ENCODE assay signal across 8 cellular contexts in the genomic region with DNA sequence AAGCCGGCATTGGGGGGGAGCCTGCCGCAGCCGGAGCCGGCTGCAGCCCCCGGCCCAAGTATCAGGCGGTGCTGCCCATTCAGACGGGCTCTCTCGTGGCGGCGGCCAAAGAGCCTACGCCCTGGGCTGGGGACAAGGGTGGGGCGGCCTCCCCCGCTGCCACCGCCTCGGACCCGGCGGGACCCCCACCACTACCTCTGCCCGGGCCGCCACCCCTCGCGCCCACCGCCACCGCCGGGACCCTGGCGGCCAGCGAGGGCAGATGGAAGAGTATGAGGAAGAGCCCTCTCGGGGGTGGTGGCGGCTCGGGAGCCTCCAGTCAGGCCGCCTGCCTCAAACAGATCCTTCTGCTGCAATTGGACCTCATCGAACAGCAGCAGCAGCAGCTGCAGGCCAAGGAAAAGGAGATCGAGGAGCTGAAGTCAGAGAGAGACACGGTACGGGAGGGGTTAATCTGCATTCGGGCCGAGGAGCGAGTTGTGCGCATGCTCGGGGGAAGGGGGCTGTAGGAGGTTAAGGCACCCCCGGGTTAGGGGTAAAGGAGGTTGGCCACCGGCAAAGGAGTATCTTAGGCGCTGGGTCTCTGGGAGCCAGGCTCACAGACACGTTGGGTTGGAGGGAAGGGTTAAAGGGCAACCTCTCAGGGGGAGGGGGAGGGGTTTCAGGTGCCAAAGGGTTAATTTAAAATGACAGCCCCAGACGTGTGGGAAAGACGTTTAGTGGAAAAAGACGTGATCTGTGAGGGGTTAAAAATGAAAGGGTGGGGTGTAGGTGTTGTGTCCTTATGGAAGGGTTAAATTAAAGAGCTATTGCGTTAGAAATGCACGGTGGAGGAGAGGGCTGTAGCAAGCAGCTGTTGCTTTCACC. TPM values are rescaled to one million over a fixed set of nuclear protein-coding genes. Genes with fewer than 3 reads are reported as not detected.
DNase-seq lines count a peak whose midpoint lies in the region; ATAC-seq and TF ChIP-seq lines count a peak whose summit lies in the region.

No MANE protein-coding gene starts in this region.

- WGBS in aorta, 2 donors, result 0 to 1% methylated on average over 38 to 48 of the region's 48 CpGs

- no peaks in the 10 kb centered on the region for H3K27me3 Mint-ChIP-seq in activated T-helper 2 cell treated with anti-CD3 and anti-CD28 coated beads, Interferon-gamma antibody, Interleukin-2, Interleukin-4, amounts not matched to agents 10 μg/mL and 5 μg/mL and 100 μg/mL, durations not matched to agents 14 hours and 24 hours and 36 hours (ENCODE audit: low read depth)
- H3K27me3 Mint-ChIP-seq in neural crest cell (ENCODE audit: low read depth), result no peaks in the 10 kb centered on the region

- H3K9me3 ChIP-seq in aorta (ENCODE audit: control insufficient read depth, low read length), result no peaks in the 10 kb centered on the region

- peaks cover 44% of the 10 kb centered on the region for H3K36me3 Mint-ChIP-seq in activated T-helper 2 cell treated with anti-CD3 and anti-CD28 coated beads, Interferon-gamma antibody, Interleukin-2, Interleukin-4, amounts not matched to agents 10 μg/mL and 5 μg/mL and 100 μg/mL, durations not matched to agents 14 hours and 24 hours and 36 hours (ENCODE audit: low read depth)
- peaks cover 10% of the 10 kb centered on the region for H3K36me3 Mint-ChIP-seq in neural crest cell (ENCODE audit: low read depth)

- peak overlapping the region; percentile 96 for H3K4me3 Mint-ChIP-seq in activated T-helper 2 cell treated with anti-CD3 and anti-CD28 coated beads, Interferon-gamma antibody, Interleukin-2, Interleukin-4, amounts not matched to agents 10 μg/mL and 5 μg/mL and 100 μg/mL, durations not matched to agents 14 hours and 24 hours and 36 hours (ENCODE audit: low read depth)
- peak overlapping the region; percentile 93 for H3K4me3 Mint-ChIP-seq in neural crest cell

- no peaks in the 10 kb centered on the region for H3K9me3 Mint-ChIP-seq in activated T-helper 2 cell treated with anti-CD3 and anti-CD28 coated beads, Interferon-gamma antibody, Interleukin-2, Interleukin-4, amounts not matched to agents 10 μg/mL and 5 μg/mL and 100 μg/mL, durations not matched to agents 14 hours and 24 hours and 36 hours
- H3K9me3 Mint-ChIP-seq in neural crest cell, result no peaks in the 10 kb centered on the region

- peak; percentile 7 for ATAC-seq in HG03097 (IDR thresholded peaks at IDR 0.05; ENCODE audit: low FRiP score, unreplicated experiment)
- ATAC-seq in aorta (ENCODE audit: low FRiP score), result peak; percentile 52

- H3K4me3 ChIP-seq in fibroblast of pulmonary artery (replicated peaks; ENCODE audit: low read depth, low read length) (peak overlapping the region; percentile 98), aorta (ENCODE audit: low read length in 2 of 2) (peak overlapping the region; percentile 62 to 100)

- H3K27ac ChIP-seq in aorta (ENCODE audit: low read depth in 1 of 2, low read length in 2 of 2), result peak overlapping the region; percentile 45 to 46

- no peaks in the 10 kb centered on the region for H3K27me3 ChIP-seq in aorta (ENCODE audit: control insufficient read depth in 1 of 2, insufficient read depth in 2 of 2, low read length in 1 of 2)

- peaks cover 32% of the 10 kb centered on the region for H3K4me1 Mint-ChIP-seq in activated T-helper 2 cell treated with anti-CD3 and anti-CD28 coated beads, Interferon-gamma antibody, Interleukin-2, Interleukin-4, amounts not matched to agents 10 μg/mL and 5 μg/mL and 100 μg/mL, durations not matched to agents 14 hours and 24 hours and 36 hours (ENCODE audit: low read depth)
- H3K4me1 Mint-ChIP-seq in neural crest cell, result peaks cover 36% of the 10 kb centered on the region

- peaks cover 0 to 3% of the 10 kb centered on the region in 2 donors for H3K4me1 ChIP-seq in aorta (ENCODE audit: control insufficient read depth in 1 of 2, insufficient read depth in 2 of 2, low read length in 2 of 2)

- no peak for TF ChIP-seq CTCF in fibroblast of pulmonary artery (IDR thresholded peaks at IDR 0.05; ENCODE audit: low read length, missing control alignments)
- peak; percentile 35 for TF ChIP-seq CTCF in neural crest cell (conservative IDR thresholded peaks at IDR 0.05)

- intact Hi-C loops in activated T-helper 2 cell treated with anti-CD3 and anti-CD28 coated beads, Interferon-gamma antibody, Interleukin-2, Interleukin-4, amounts not matched to agents 10 μg/mL and 5 μg/mL and 100 μg/mL, durations not matched to agents 14 hours and 24 hours and 36 hours (cut with micrococcal nuclease), result loop anchor here (1.0 kb wide), 1 partner anchor 17 kb away; a partner anchor contains a TSS
- intact Hi-C loops in aorta (cut with DNase I), result loop anchor here in 1 of 2 donors (2.0 kb wide), 1 partner anchor 16 kb away; no protein-coding TSS in a partner anchor

- DNase-seq in NCI-H2029 treated with DMSO at 0.1 percent for 48 hours (lab: John Stamatoyannopoulos, UW) (peak; percentile 51), NCI-H2029 (lab: John Stamatoyannopoulos, UW) (no peak), NOMO-1 treated with DMSO at 0.1 percent for 48 hours (lab: John Stamatoyannopoulos, UW; ENCODE audit: unreplicated experiment) (peak; percentile 38), fibroblast of pulmonary artery (ENCODE audit: low read depth) (no peak), neural crest cell (ENCODE audit: low read depth, low spot score) (peak; percentile 53), aorta (peak; percentile 67 to 81)
- peak; percentile 61 for DNase-seq in activated T-helper 2 cell treated with anti-CD3 and anti-CD28 coated beads, Interferon-gamma antibody, Interleukin-2, Interleukin-4, amounts not matched to agents 10 μg/mL and 5 μg/mL and 100 μg/mL, durations not matched to agents 14 hours and 24 hours and 36 hours (ENCODE audit: low spot score)

- H3K27ac Mint-ChIP-seq in activated T-helper 2 cell treated with anti-CD3 and anti-CD28 coated beads, Interferon-gamma antibody, Interleukin-2, Interleukin-4, amounts not matched to agents 10 μg/mL and 5 μg/mL and 100 μg/mL, durations not matched to agents 14 hours and 24 hours and 36 hours, result peak overlapping the region; percentile 59
- peak overlapping the region; percentile 83 for H3K27ac Mint-ChIP-seq in neural crest cell (ENCODE audit: unreplicated experiment)

- peaks cover 0 to 5% of the 10 kb centered on the region in 2 donors for H3K36me3 ChIP-seq in aorta (ENCODE audit: control insufficient read depth in 1 of 2, insufficient read depth in 2 of 2, low read length in 1 of 2)

RNA-seq across cellular contexts. Expression of a gene that starts 1.4 kb away (rescaled TPM):
- total RNA-seq in activated T-helper 2 cell treated with anti-CD3 and anti-CD28 coated beads, Interferon-gamma antibody, Interleukin-2, Interleukin-4, amounts not matched to agents 10 μg/mL and 5 μg/mL and 100 μg/mL, durations not matched to agents 14 hours and 24 hours and 36 hours, result 87.6 and 95.8 TPM in 2 replicates
- 147 and 153 TPM in 2 replicates for total RNA-seq in neural crest cell
- 100 to 1,000 TPM in 1 of 2 donors, 10 to 100 TPM in 1; 81.0 to 100 TPM for total RNA-seq in aorta
- polyA plus RNA-seq in aorta, result 100 to 1,000 TPM in 1 of 2 donors, 10 to 100 TPM in 1; 21.2 to 171 TPM

RNA-seq across cellular contexts. Expression of a gene that starts 17.2 kb away (rescaled TPM):
- 118 and 120 TPM in 2 replicates for total RNA-seq in activated T-helper 2 cell treated with anti-CD3 and anti-CD28 coated beads, Interferon-gamma antibody, Interleukin-2, Interleukin-4, amounts not matched to agents 10 μg/mL and 5 μg/mL and 100 μg/mL, durations not matched to agents 14 hours and 24 hours and 36 hours
- 130 and 138 TPM in 2 replicates for total RNA-seq in neural crest cell
- 100 to 1,000 TPM; 115 to 116 TPM for total RNA-seq in aorta
- polyA plus RNA-seq in aorta, result 10 to 100 TPM; 68.3 to 94.7 TPM

RNA-seq across cellular contexts. Expression of a gene that starts 22.8 kb away (rescaled TPM):
- 6.6 and 6.8 TPM in 2 replicates for total RNA-seq in activated T-helper 2 cell treated with anti-CD3 and anti-CD28 coated beads, Interferon-gamma antibody, Interleukin-2, Interleukin-4, amounts not matched to agents 10 μg/mL and 5 μg/mL and 100 μg/mL, durations not matched to agents 14 hours and 24 hours and 36 hours
- 2.5 and 2.8 TPM in 2 replicates for total RNA-seq in neural crest cell
- total RNA-seq in aorta, result 10 to 100 TPM; 18.4 to 53.6 TPM
- 10 to 100 TPM in 1 of 2 donors, 1 to 10 TPM in 1; 8.6 to 28.5 TPM for polyA plus RNA-seq in aorta

RNA-seq across cellular contexts. Expression of a gene that starts 54.1 kb away (rescaled TPM):
- 11.6 and 12.3 TPM in 2 replicates for total RNA-seq in activated T-helper 2 cell treated with anti-CD3 and anti-CD28 coated beads, Interferon-gamma antibody, Interleukin-2, Interleukin-4, amounts not matched to agents 10 μg/mL and 5 μg/mL and 100 μg/mL, durations not matched to agents 14 hours and 24 hours and 36 hours
- total RNA-seq in neural crest cell (23.3 and 24.1 TPM in 2 replicates), aorta (10 to 100 TPM; 13.9 to 16.6 TPM)
- polyA plus RNA-seq in aorta, result 1 to 10 TPM; 6.4 to 8.5 TPM

Comparison
In these comparisons a context has a peak if more than half of its experiments do, and no peak if none do; other contexts are left out.
1. DNase-seq: peak in NCI-H2029 treated with DMSO at 0.1 percent for 48 hours (single experiment), NOMO-1 treated with DMSO at 0.1 percent for 48 hours (single experiment), activated T-helper 2 cell treated with anti-CD3 and anti-CD28 coated beads, Interferon-gamma antibody, Interleukin-2, Interleukin-4, amounts not matched to agents 10 μg/mL and 5 μg/mL and 100 μg/mL, durations not matched to agents 14 hours and 24 hours and 36 hours (single experiment), neural crest cell (single experiment) and aorta (2 of 2); none in NCI-H2029 (single experiment) and fibroblast of pulmonary artery (single experiment).